Comparison of ENCODE assay signal across 8 cellular contexts in genomic region chr16:3456374-3456773, GRCh38. TPM values are rescaled to one million over a fixed set of nuclear protein-coding genes. Genes with fewer than 3 reads are reported as not detected.
A peak's percentile ranks its signal among the peaks of the same experiment; 100 is the strongest.
DNase-seq lines count a peak whose midpoint lies in the region; ATAC-seq, FAIRE-seq and TF ChIP-seq lines count a peak whose summit lies in the region.

No MANE protein-coding gene starts in this region.

- H2AFZ ChIP-seq in endothelial cell of umbilical vein (ENCODE audit: low read depth, low read length): no peak overlapping the region

- no peaks in the 10 kb centered on the region for H3K27me3 ChIP-seq in endothelial cell of umbilical vein (ENCODE audit: control insufficient read depth in 2 of 2, insufficient read depth in 2 of 2, low read length in 2 of 2)

- DNase-seq in DMS79 treated with DMSO at 0.1 percent for 48 hours (lab: John Stamatoyannopoulos, UW): peak; percentile 3
- DNase-seq in DMS79 (lab: John Stamatoyannopoulos, UW): no peak
- DNase-seq in NOMO-1 (lab: John Stamatoyannopoulos, UW; ENCODE audit: unreplicated experiment in 2 of 2): peak; percentile 50 to 67
- peak; percentile 49 for DNase-seq in endothelial cell of umbilical vein (ENCODE audit: low read depth, low spot score)
- DNase-seq in retinal pigment epithelial cell (ENCODE audit: low read depth): peak; percentile 77
- DNase-seq in SKM-1 (lab: John Stamatoyannopoulos, UW; ENCODE audit: unreplicated experiment): no peak

- TF ChIP-seq POLR2A in endothelial cell of umbilical vein (IDR thresholded peaks at IDR 0.05; ENCODE audit: low read depth, low read length): no peak

- H3K36me3 ChIP-seq in endothelial cell of umbilical vein (ENCODE audit: control insufficient read depth in 2 of 2, extremely low read depth in 1 of 2, insufficient read depth in 2 of 2, low read length in 2 of 2): no peaks in the 10 kb centered on the region

- TF ChIP-seq CTCF in endothelial cell of umbilical vein (IDR thresholded peaks at IDR 0.05; ENCODE audit: extremely low read depth in 1 of 2, insufficient read depth in 1 of 2, low read depth in 1 of 2, low read length in 2 of 2) (no peak), retinal pigment epithelial cell (conservative IDR thresholded peaks at IDR 0.05; ENCODE audit: low read depth, low read length) (no peak)

- H3K4me2 ChIP-seq in endothelial cell of umbilical vein (ENCODE audit: insufficient read depth, low read length): no peak overlapping the region

- no TSS peak for BruUV-seq in endothelial cell of umbilical vein (replicated peaks; lab: Mats Ljungman, UMichigan)

- peaks cover 2% of the 10 kb centered on the region for H4K20me1 ChIP-seq in endothelial cell of umbilical vein (replicated peaks; ENCODE audit: control insufficient read depth, extremely low read depth, insufficient read depth, low read length)

- no peaks in the 10 kb centered on the region for H3K9me3 ChIP-seq in endothelial cell of umbilical vein (replicated peaks; ENCODE audit: control insufficient read depth, insufficient read depth, low read length)

- dilution Hi-C loops in endothelial cell of umbilical vein (cut with MboI; ENCODE audit: extremely low pct_ligation_motif_present, low sequenced_read_pairs): no loop called here

- CTCF ChIA-PET in endothelial cell of umbilical vein (lab: Charles Lee): no interaction called here

- ATAC-seq in HG02798 (IDR thresholded peaks at IDR 0.05; ENCODE audit: poor library complexity, unreplicated experiment) (no peak), HG03571 (IDR thresholded peaks at IDR 0.05; ENCODE audit: unreplicated experiment) (no peak)

- intact Hi-C loops in endothelial cell of umbilical vein (cut with micrococcal nuclease): loop anchor here (5.0 kb wide), 1 partner anchor 274 kb away; no protein-coding TSS in a partner anchor

- peaks cover 28% of the 10 kb centered on the region for H3K4me1 ChIP-seq in endothelial cell of umbilical vein (ENCODE audit: control insufficient read depth, extremely low read depth, insufficient read depth, low read length)

- H3K79me2 ChIP-seq in endothelial cell of umbilical vein (ENCODE audit: control insufficient read depth, insufficient read depth, low read length): peaks cover 33% of the 10 kb centered on the region

- peak; percentile 55 for FAIRE-seq in endothelial cell of umbilical vein (lab: Jason Lieb, UNC)

- H3K27ac ChIP-seq in endothelial cell of umbilical vein (ENCODE audit: insufficient read depth, low read depth, low read length): peak overlapping the region; percentile 4

- H3K4me3 ChIP-seq in endothelial cell of umbilical vein (replicated peaks in 1 of 3; ENCODE audit: insufficient read depth in 1 of 3, low read depth in 1 of 3, low read length in 3 of 3) (no peak overlapping the region), retinal pigment epithelial cell (ENCODE audit: low read length) (no peak overlapping the region)

- POLR2A ChIA-PET in endothelial cell of umbilical vein (lab: Charles Lee): interaction anchor here (1.2 kb wide), 1 partner anchor 12 kb away, joined by 6 read pairs; no protein-coding TSS in a partner anchor

- no peaks in the 10 kb centered on the region for H3K9me1 ChIP-seq in endothelial cell of umbilical vein (replicated peaks; ENCODE audit: control insufficient read depth, extremely low read depth, insufficient read depth, low read length)

- H3K9ac ChIP-seq in endothelial cell of umbilical vein (replicated peaks; ENCODE audit: extremely low read depth, insufficient read depth, low read length): peak overlapping the region; percentile 24

TF ChIP-seq in endothelial cell of umbilical vein, 7 proteins besides CTCF, POLR2A, EP300 and RAD21:
- no peak for TF ChIP-seq POLR2AphosphoS5 (IDR thresholded peaks at IDR 0.05; ENCODE audit: insufficient read depth, low read depth, low read length)
- no peak for TF ChIP-seq EZH2 (IDR thresholded peaks at IDR 0.05; ENCODE audit: borderline replicate concordance, low read depth, low read length, severe bottlenecking)
- TF ChIP-seq FOS (IDR thresholded peaks at IDR 0.05; ENCODE audit: borderline replicate concordance, insufficient read depth, low read length): no peak

RNA-seq across cellular contexts. Expression of gene NAA60, which starts 12.9 kb away (rescaled TPM):
- 42.9 and 45.7 TPM in 2 replicates for total RNA-seq in endothelial cell of umbilical vein
- 22.1 and 24.0 TPM in 2 replicates for polyA plus RNA-seq in endothelial cell of umbilical vein
- polyA plus RNA-seq in endothelial cell of umbilical vein (2011; cell fraction: cytosol; rRNA removed): 19.8 and 20.2 TPM in 2 replicates
- polyA plus RNA-seq in endothelial cell of umbilical vein (2011; cell fraction: nucleus; rRNA removed): 20.0 and 25.7 TPM in 2 replicates
- 37.4 and 40.4 TPM in 2 replicates for polyA plus RNA-seq in endothelial cell of umbilical vein (2012)
- polyA minus RNA-seq in endothelial cell of umbilical vein: 18.3 and 23.2 TPM in 2 replicates
- polyA minus RNA-seq in endothelial cell of umbilical vein (2011; cell fraction: cytosol; rRNA and poly(A)+ RNA removed): 13.6 TPM
- 17.6 and 18.2 TPM in 2 replicates for polyA minus RNA-seq in endothelial cell of umbilical vein (2011; cell fraction: nucleus; rRNA and poly(A)+ RNA removed)

RNA-seq across cellular contexts. Expression of gene ZNF597, which starts 13.1 kb away (rescaled TPM):
- 1.4 and 1.9 TPM in 2 replicates for total RNA-seq in endothelial cell of umbilical vein
- polyA plus RNA-seq in endothelial cell of umbilical vein: 0.72 and 0.75 TPM in 2 replicates
- polyA plus RNA-seq in endothelial cell of umbilical vein (2011; cell fraction: cytosol; rRNA removed): 0.72 and 1.0 TPM in 2 replicates
- 1.4 and 1.7 TPM in 2 replicates for polyA plus RNA-seq in endothelial cell of umbilical vein (2011; cell fraction: nucleus; rRNA removed)
- polyA plus RNA-seq in endothelial cell of umbilical vein (2012): 1.5 and 1.7 TPM in 2 replicates
- polyA minus RNA-seq in endothelial cell of umbilical vein: 1.7 and 2.0 TPM in 2 replicates
- 0.82 TPM for polyA minus RNA-seq in endothelial cell of umbilical vein (2011; cell fraction: cytosol; rRNA and poly(A)+ RNA removed)
- polyA minus RNA-seq in endothelial cell of umbilical vein (2011; cell fraction: nucleus; rRNA and poly(A)+ RNA removed): 2.0 and 2.2 TPM in 2 replicates

RNA-seq across cellular contexts. Expression of gene C16orf90, which starts 38.9 kb away (rescaled TPM):
- not detected in 2 replicates for total RNA-seq in endothelial cell of umbilical vein
- not detected in 2 replicates for polyA plus RNA-seq in endothelial cell of umbilical vein
- not detected in 2 replicates for polyA plus RNA-seq in endothelial cell of umbilical vein (2011; cell fraction: cytosol; rRNA removed)
- polyA plus RNA-seq in endothelial cell of umbilical vein (2011; cell fraction: nucleus; rRNA removed): not detected in 2 replicates
- polyA plus RNA-seq in endothelial cell of umbilical vein (2012): not detected in 2 replicates
- polyA minus RNA-seq in endothelial cell of umbilical vein: not detected in 2 replicates
- not detected for polyA minus RNA-seq in endothelial cell of umbilical vein (2011; cell fraction: cytosol; rRNA and poly(A)+ RNA removed)
- not detected in 2 replicates for polyA minus RNA-seq in endothelial cell of umbilical vein (2011; cell fraction: nucleus; rRNA and poly(A)+ RNA removed)

RNA-seq across cellular contexts. Expression of gene CLUAP1, which starts 44.4 kb away (rescaled TPM):
- total RNA-seq in endothelial cell of umbilical vein: 16.5 and 17.2 TPM in 2 replicates
- polyA plus RNA-seq in endothelial cell of umbilical vein: 3.5 and 5.8 TPM in 2 replicates
- 9.7 and 13.1 TPM in 2 replicates for polyA plus RNA-seq in endothelial cell of umbilical vein (2011; cell fraction: cytosol; rRNA removed)
- polyA plus RNA-seq in endothelial cell of umbilical vein (2011; cell fraction: nucleus; rRNA removed): 17.8 and 20.0 TPM in 2 replicates
- polyA plus RNA-seq in endothelial cell of umbilical vein (2012): 12.0 and 12.5 TPM in 2 replicates
- 11.2 and 12.8 TPM in 2 replicates for polyA minus RNA-seq in endothelial cell of umbilical vein
- polyA minus RNA-seq in endothelial cell of umbilical vein (2011; cell fraction: cytosol; rRNA and poly(A)+ RNA removed): 9.1 TPM
- 8.8 and 9.3 TPM in 2 replicates for polyA minus RNA-seq in endothelial cell of umbilical vein (2011; cell fraction: nucleus; rRNA and poly(A)+ RNA removed)

RNA-seq across cellular contexts. Expression of gene ZNF174, which starts 55.4 kb away (rescaled TPM):
- 7.4 and 9.1 TPM in 2 replicates for total RNA-seq in endothelial cell of umbilical vein
- 7.1 and 7.5 TPM in 2 replicates for polyA plus RNA-seq in endothelial cell of umbilical vein
- polyA plus RNA-seq in endothelial cell of umbilical vein (2011; cell fraction: cytosol; rRNA removed): 9.0 and 9.3 TPM in 2 replicates
- polyA plus RNA-seq in endothelial cell of umbilical vein (2011; cell fraction: nucleus; rRNA removed): 8.5 and 8.8 TPM in 2 replicates
- polyA plus RNA-seq in endothelial cell of umbilical vein (2012): 5.9 and 8.3 TPM in 2 replicates
- 5.1 and 6.2 TPM in 2 replicates for polyA minus RNA-seq in endothelial cell of umbilical vein
- 5.1 TPM for polyA minus RNA-seq in endothelial cell of umbilical vein (2011; cell fraction: cytosol; rRNA and poly(A)+ RNA removed)
- 4.9 and 7.5 TPM in 2 replicates for polyA minus RNA-seq in endothelial cell of umbilical vein (2011; cell fraction: nucleus; rRNA and poly(A)+ RNA removed)

Comparison
In these comparisons a context has a peak if more than half of its experiments do, and no peak if none do; other contexts are left out.
1. DNase-seq: peak in DMS79 treated with DMSO at 0.1 percent for 48 hours (single experiment), NOMO-1 (2 of 2), endothelial cell of umbilical vein (single experiment) and retinal pigment epithelial cell (single experiment); none in DMS79 (single experiment) and SKM-1 (single experiment).